In genomic region chr12:53101931-53102781, GRCh38 we compare ENCODE assay signal across 18 cellular contexts. TPM values are rescaled to one million over a fixed set of nuclear protein-coding genes. Genes with fewer than 3 reads are reported as not detected.
DNase-seq lines count a peak whose midpoint lies in the region; ATAC-seq, FAIRE-seq and TF ChIP-seq lines count a peak whose summit lies in the region.
"Had no signal": no experiment of that assay in that cellular context is flagged by ENCODE, and none has a peak within 500 bp of the region (broad histone marks: within the 10 kb centered on the region; RNA-seq: fewer than 3 reads in every experiment).

No MANE protein-coding gene starts in this region.

- H3K27me3 Mint-ChIP-seq in nephron (ENCODE audit: low read depth): peaks cover 18% of the 10 kb centered on the region

- DNase-seq in DMS153 treated with DMSO at 0.1 percent for 48 hours (lab: John Stamatoyannopoulos, UW; ENCODE audit: unreplicated experiment): peak; percentile 63
- DNase-seq in DMS153 (lab: John Stamatoyannopoulos, UW): no peak
- DNase-seq in HL-60 (ENCODE audit: low read depth in 1 of 2, low spot score in 1 of 2): no peak
- peak in 1 of 4 experiments; percentile 2 for DNase-seq in K562 (ENCODE audit: extremely low read depth in 1 of 4, low spot score in 3 of 4)
- DNase-seq in NCI-H748 treated with DMSO at 0.1 percent for 48 hours (lab: John Stamatoyannopoulos, UW): no peak
- DNase-seq in central memory CD4-positive, alpha-beta T cell: no peak
- DNase-seq: hypothalamus, NCI-H1930, OCI-M1, transverse colon had no signal

- peak overlapping the region in 1 of 2 experiments; percentile 57; a peak in 1 of 4 replicates for H3K9ac ChIP-seq in K562 (ENCODE audit: insufficient read depth in 1 of 2, low read depth in 2 of 2, low read length in 2 of 2)

- H3K36me3 ChIP-seq in K562 (ENCODE audit: control insufficient read depth, insufficient read depth, low read length): no peaks in the 10 kb centered on the region
- H3K36me3 ChIP-seq: transverse colon had no signal

- no peaks in the 10 kb centered on the region for H3K79me2 ChIP-seq in K562 (ENCODE audit: control insufficient read depth, insufficient read depth, low read length)

- H3K27ac Mint-ChIP-seq in nephron: peak overlapping the region; percentile 83 to 96 (median 88)
- H3K27ac Mint-ChIP-seq: mesothelial cell of epicardium had no signal

- no TSS peak for BruUV-seq in K562 (replicated peaks; lab: Mats Ljungman, UMichigan)

- CTCF ChIA-PET in K562 (lab: Yijun Ruan, JAX; ENCODE audit: low intra/inter-chr PET ratio): no interaction called here

- no peak overlapping the region for H3K4me3 ChIP-seq in HL-60 (replicated peaks; ENCODE audit: insufficient read depth, low read length)
- no peak overlapping the region for H3K4me3 ChIP-seq in K562
- H3K4me3 ChIP-seq: transverse colon had no signal

- TF ChIP-seq EP300 in K562 (IDR thresholded peaks at IDR 0.05; ENCODE audit: low read length): no peak

- H4K20me1 ChIP-seq in K562 (replicated peaks; ENCODE audit: control insufficient read depth, insufficient read depth, low read length): no peaks in the 10 kb centered on the region

- no peak for TF ChIP-seq POLR2A in K562 (conservative IDR thresholded peaks at IDR 0.05)

- no peak overlapping the region for H3K4me2 ChIP-seq in K562 (ENCODE audit: insufficient read depth, low read length)

- H3K4me1 Mint-ChIP-seq in nephron: peaks cover 33% of the 10 kb centered on the region

- peak overlapping the region; percentile 49 for H3K27ac ChIP-seq in HL-60 (replicated peaks)
- H3K27ac ChIP-seq in K562 (ENCODE audit: extremely low read depth, low read depth, low read length): no peak overlapping the region
- H3K27ac ChIP-seq: 22Rv1 had no signal

- POLR2A ChIA-PET in K562 (lab: Yijun Ruan, JAX): interaction anchor here (0.6 to 2.0 kb wide), 8 partner anchors 10 to 36 kb away, joined by 3 to 9 read pairs (median 3); partner anchors contain the start of gene SPRYD3

- no peaks in the 10 kb centered on the region for H3K9me3 ChIP-seq in K562 (replicated peaks; ENCODE audit: control insufficient read depth, insufficient read depth, low read depth, low read length)
- H3K9me3 ChIP-seq: transverse colon had no signal

- H3K9me3 Mint-ChIP-seq in nephron: peaks cover under 1% of the 10 kb centered on the region
- H3K9me3 Mint-ChIP-seq: IgD-negative memory B cell, mesothelial cell of epicardium had no signal

- H3K4me1 ChIP-seq in K562 (replicated peaks in 1 of 2; ENCODE audit: control insufficient read depth in 2 of 2, insufficient read depth in 2 of 2, low read length in 2 of 2): peaks cover 40 to 42% of the 10 kb centered on the region in 2 experiments

- H2AFZ ChIP-seq in K562 (ENCODE audit: low read depth, low read length): peak overlapping the region; percentile 41

- WGBS in K562 (ENCODE audit: insufficient coverage, low coverage, missing lambda C conversion rate): 60% methylated on average over 10 of the region's 12 CpGs

- no peak for TF ChIP-seq RAD21 in K562 (CRISPR knock-in tag; conservative IDR thresholded peaks at IDR 0.05 in 1 of 2, IDR thresholded peaks at IDR 0.05 in 1 of 2)

- in situ Hi-C loops in K562 (cut with MboI): loop anchor here (5.0 kb wide), 1 partner anchor 35 kb away; no protein-coding TSS in a partner anchor

- no peaks in the 10 kb centered on the region for H3K27me3 ChIP-seq in HL-60 (ENCODE audit: insufficient read depth, poor library complexity, severe bottlenecking)
- no peaks in the 10 kb centered on the region; a peak in 1 of 5 replicates for H3K27me3 ChIP-seq in K562 (ENCODE audit: control insufficient read depth in 2 of 2, insufficient read depth in 2 of 2, low read length in 2 of 2)

- no peak for FAIRE-seq in K562 (lab: Jason Lieb, UNC)

- TF ChIP-seq CTCF in HL-60 (IDR thresholded peaks at IDR 0.05; ENCODE audit: insufficient read depth, low read length) (no peak), K562 (IDR thresholded peaks at IDR 0.05 in 2 of 3, conservative IDR thresholded peaks at IDR 0.05 in 1 of 3; ENCODE audit: insufficient read depth in 2 of 3, low read depth in 1 of 3, low read length in 3 of 3) (no peak), nephron (IDR thresholded peaks at IDR 0.05; ENCODE audit: unreplicated experiment in 3 of 3) (no peak)

- intact Hi-C loops in K562 (cut with micrococcal nuclease): no loop called here

- H3K36me3 Mint-ChIP-seq in nephron (ENCODE audit: low read depth): no peaks in the 10 kb centered on the region
- H3K36me3 Mint-ChIP-seq: brain, IgD-negative memory B cell had no signal

- ATAC-seq in K562 (no peak), GM21515 (IDR thresholded peaks at IDR 0.05; ENCODE audit: unreplicated experiment) (no peak)

- H3K4me3 Mint-ChIP-seq in nephron: peak overlapping the region; percentile 12 to 37 (median 35)
- H3K4me3 Mint-ChIP-seq: brain, mesothelial cell of epicardium had no signal

- peaks cover 6% of the 10 kb centered on the region for H3K9me1 ChIP-seq in K562 (ENCODE audit: control insufficient read depth, insufficient read depth, low read length)

RNA-seq across cellular contexts. Expression of gene SOAT2, which starts 1.1 kb away (rescaled TPM):
- total RNA-seq in K562 (2011; cell fraction: chromatin; rRNA removed; ENCODE audit: low replicate concordance): not detected in 2 replicates
- not detected in 2 replicates for total RNA-seq in K562 (2011; cell fraction: nucleolus; rRNA removed)
- total RNA-seq in K562 (2011; cell fraction: nucleoplasm; rRNA removed): 0.38 TPM in 1 of 2 replicates, not detected in the other
- total RNA-seq in K562 (2014; rRNA removed): not detected in 2 replicates
- not detected in 2 replicates for total RNA-seq in K562 (2014; rRNA removed; fragmentation: Illumina TruSeq; extraction: Trizol)
- not detected in 2 replicates for total RNA-seq in K562 (2015; rRNA removed; fragmentation: Illumina TruSeq; extraction: Trizol)
- total RNA-seq in K562 (2021): not detected in 2 replicates
- polyA plus RNA-seq in K562 (2011; rRNA removed): not detected in 2 replicates
- not detected in 2 replicates for polyA plus RNA-seq in K562 (2011; cell fraction: cytosol; rRNA removed)
- polyA plus RNA-seq in K562 (2011; cell fraction: nucleus; rRNA removed): not detected in 2 replicates
- polyA plus RNA-seq in K562 (2012): not detected in 2 replicates
- not detected in 2 replicates for polyA plus RNA-seq in K562 (2014; fragmentation: Illumina TruSeq; extraction: Trizol)
- polyA plus RNA-seq in K562 (2014; fragmentation: Nextera tagmentation; extraction: Ambion mirVana): not detected
- polyA plus RNA-seq in K562 (2014; rRNA removed): 0.04 TPM in 1 of 2 replicates, not detected in the other
- polyA minus RNA-seq in K562 (2011; rRNA and poly(A)+ RNA removed): not detected in 2 replicates
- polyA minus RNA-seq in K562 (2011; cell fraction: cytosol; rRNA and poly(A)+ RNA removed): not detected in 2 replicates
- polyA minus RNA-seq in K562 (2011; cell fraction: nucleus; rRNA and poly(A)+ RNA removed): not detected in 2 replicates
- total RNA-seq: Daoy, renal cortical epithelial cell had no signal
- polyA plus RNA-seq: IgD-negative memory B cell had no signal

RNA-seq across cellular contexts. Expression of gene IGFBP6, which starts 4.7 kb away (rescaled TPM):
- 0.97 TPM in 1 of 2 replicates, not detected in the other for total RNA-seq in K562 (2011; cell fraction: chromatin; rRNA removed; ENCODE audit: low replicate concordance)
- total RNA-seq in K562 (2011; cell fraction: nucleolus; rRNA removed): 0.66 and 1.8 TPM in 2 replicates
- total RNA-seq in K562 (2011; cell fraction: nucleoplasm; rRNA removed): 0.37 TPM in 1 of 2 replicates, not detected in the other
- total RNA-seq in K562 (2014; rRNA removed) (1.2 and 1.6 TPM in 2 replicates), K562 (2014; rRNA removed; fragmentation: Illumina TruSeq; extraction: Trizol) (0.36 and 0.61 TPM in 2 replicates), K562 (2015; rRNA removed; fragmentation: Illumina TruSeq; extraction: Trizol) (0.38 and 0.76 TPM in 2 replicates), K562 (2021) (1.4 and 2.3 TPM in 2 replicates)
- polyA plus RNA-seq in K562 (2011; rRNA removed) (0.24 and 1.4 TPM in 2 replicates), K562 (2014; fragmentation: Illumina TruSeq; extraction: Trizol) (0.52 and 0.62 TPM in 2 replicates), K562 (2014; fragmentation: Nextera tagmentation; extraction: Ambion mirVana) (under 1 TPM; 0.15 to 0.23 TPM), K562 (2014; rRNA removed) (0.54 and 2.4 TPM in 2 replicates)
- polyA plus RNA-seq in K562 (2011; cell fraction: cytosol; rRNA removed): 0.94 and 2.5 TPM in 2 replicates
- polyA plus RNA-seq in K562 (2011; cell fraction: nucleus; rRNA removed): 0.24 and 0.47 TPM in 2 replicates
- polyA plus RNA-seq in K562 (2012): 0.89 and 1.4 TPM in 2 replicates
- polyA minus RNA-seq in K562 (2011; rRNA and poly(A)+ RNA removed): not detected in 2 replicates
- 1.1 TPM in 1 of 2 replicates, not detected in the other for polyA minus RNA-seq in K562 (2011; cell fraction: cytosol; rRNA and poly(A)+ RNA removed)
- polyA minus RNA-seq in K562 (2011; cell fraction: nucleus; rRNA and poly(A)+ RNA removed): not detected in 2 replicates

RNA-seq across cellular contexts. Expression of gene SPRYD3, which starts 23.0 kb away (rescaled TPM):
- 10.8 and 27.6 TPM in 2 replicates for total RNA-seq in K562 (2011; cell fraction: chromatin; rRNA removed; ENCODE audit: low replicate concordance)
- 15.0 and 17.4 TPM in 2 replicates for total RNA-seq in K562 (2011; cell fraction: nucleolus; rRNA removed)
- 15.6 and 18.3 TPM in 2 replicates for total RNA-seq in K562 (2011; cell fraction: nucleoplasm; rRNA removed)
- total RNA-seq in K562 (2014; rRNA removed): 8.4 and 10.6 TPM in 2 replicates
- total RNA-seq in K562 (2014; rRNA removed; fragmentation: Illumina TruSeq; extraction: Trizol): 4.1 and 5.1 TPM in 2 replicates
- total RNA-seq in K562 (2015; rRNA removed; fragmentation: Illumina TruSeq; extraction: Trizol): 5.0 and 5.9 TPM in 2 replicates
- 10.8 and 13.6 TPM in 2 replicates for total RNA-seq in K562 (2021)
- polyA plus RNA-seq in K562 (2011; rRNA removed): 6.2 and 7.6 TPM in 2 replicates
- 8.6 and 18.4 TPM in 2 replicates for polyA plus RNA-seq in K562 (2011; cell fraction: cytosol; rRNA removed)
- 11.1 and 16.3 TPM in 2 replicates for polyA plus RNA-seq in K562 (2011; cell fraction: nucleus; rRNA removed)
- 11.4 and 11.7 TPM in 2 replicates for polyA plus RNA-seq in K562 (2012)
- 10.6 and 11.4 TPM in 2 replicates for polyA plus RNA-seq in K562 (2014; fragmentation: Illumina TruSeq; extraction: Trizol)
- polyA plus RNA-seq in K562 (2014; fragmentation: Nextera tagmentation; extraction: Ambion mirVana): 1 to 10 TPM; 1.5 to 2.6 TPM
- polyA plus RNA-seq in K562 (2014; rRNA removed): 9.1 and 11.0 TPM in 2 replicates
- polyA minus RNA-seq in K562 (2011; rRNA and poly(A)+ RNA removed): 7.4 and 10.3 TPM in 2 replicates
- 6.8 and 11.6 TPM in 2 replicates for polyA minus RNA-seq in K562 (2011; cell fraction: cytosol; rRNA and poly(A)+ RNA removed)
- 6.6 and 7.5 TPM in 2 replicates for polyA minus RNA-seq in K562 (2011; cell fraction: nucleus; rRNA and poly(A)+ RNA removed)

RNA-seq across cellular contexts. Expression of gene TNS2, which starts 52.3 kb away (rescaled TPM):
- total RNA-seq in K562 (2011; cell fraction: chromatin; rRNA removed; ENCODE audit: low replicate concordance): 7.1 and 23.0 TPM in 2 replicates
- 8.0 and 14.7 TPM in 2 replicates for total RNA-seq in K562 (2011; cell fraction: nucleolus; rRNA removed)
- total RNA-seq in K562 (2011; cell fraction: nucleoplasm; rRNA removed): 8.0 and 11.1 TPM in 2 replicates
- 1.2 and 1.3 TPM in 2 replicates for total RNA-seq in K562 (2014; rRNA removed)
- total RNA-seq in K562 (2014; rRNA removed; fragmentation: Illumina TruSeq; extraction: Trizol): 0.41 and 0.73 TPM in 2 replicates
- 0.65 and 0.79 TPM in 2 replicates for total RNA-seq in K562 (2015; rRNA removed; fragmentation: Illumina TruSeq; extraction: Trizol)
- total RNA-seq in K562 (2021): 2.8 and 3.1 TPM in 2 replicates
- polyA plus RNA-seq in K562 (2011; rRNA removed): 1.3 and 1.7 TPM in 2 replicates
- 0.91 and 1.3 TPM in 2 replicates for polyA plus RNA-seq in K562 (2011; cell fraction: cytosol; rRNA removed)
- 7.6 and 16.8 TPM in 2 replicates for polyA plus RNA-seq in K562 (2011; cell fraction: nucleus; rRNA removed)
- polyA plus RNA-seq in K562 (2012): 1.5 and 2.8 TPM in 2 replicates
- 1.4 and 1.6 TPM in 2 replicates for polyA plus RNA-seq in K562 (2014; fragmentation: Illumina TruSeq; extraction: Trizol)
- under 1 TPM in 1 of 2 experiments, not detected in 1; 0.28 TPM for polyA plus RNA-seq in K562 (2014; fragmentation: Nextera tagmentation; extraction: Ambion mirVana)
- polyA plus RNA-seq in K562 (2014; rRNA removed): 1.0 and 2.8 TPM in 2 replicates
- polyA minus RNA-seq in K562 (2011; rRNA and poly(A)+ RNA removed): 2.3 and 2.9 TPM in 2 replicates
- polyA minus RNA-seq in K562 (2011; cell fraction: cytosol; rRNA and poly(A)+ RNA removed): 4.6 and 4.9 TPM in 2 replicates
- polyA minus RNA-seq in K562 (2011; cell fraction: nucleus; rRNA and poly(A)+ RNA removed): 9.4 and 13.6 TPM in 2 replicates
- polyA plus RNA-seq: IgD-negative memory B cell had no signal
